16 cellular contexts compared by ENCODE assay signal in genomic region chr3:24730173-24730572, GRCh38.
"Had no signal": no experiment of that assay in that cellular context is flagged by ENCODE, and none has a peak within 500 bp of the region (broad histone marks: within the 10 kb centered on the region; RNA-seq: fewer than 3 reads in every experiment).

No MANE protein-coding gene starts in this region.

- H3K9me3 ChIP-seq: esophagus muscularis mucosa had no signal

- H3K36me3 ChIP-seq: esophagus muscularis mucosa, heart right ventricle had no signal

- H3K4me3 ChIP-seq: coronary artery, esophagus muscularis mucosa, heart right ventricle, skin epidermis had no signal

- H3K27me3 ChIP-seq: esophagus muscularis mucosa, heart right ventricle had no signal

- H3K27ac Mint-ChIP-seq: endodermal cell, mesothelial cell of epicardium, natural killer cell had no signal

- ATAC-seq: heart right ventricle, left lobe of liver, natural killer cell, sciatic nerve had no signal

- H3K27ac ChIP-seq: coronary artery, esophagus muscularis mucosa, heart right ventricle, skin epidermis had no signal

- H3K4me1 ChIP-seq: esophagus muscularis mucosa, heart right ventricle had no signal

- H3K4me3 Mint-ChIP-seq: endodermal cell, mesothelial cell of epicardium, natural killer cell, neural crest cell had no signal

- DNase-seq: effector CD4-positive, alpha-beta T cell; endodermal cell; heart right ventricle; hypothalamus; islet precursor cell; natural killer cell; posterior cingulate gyrus; stimulated activated CD4-positive, alpha-beta T cell treated with anti-CD3 and anti-CD28 coated beads, Interleukin-12 subunit alpha, Interleukin-12 subunit beta, amount 100 ng/mL, for 4 hours; stimulated activated naive CD4-positive, alpha-beta T cell treated with Interleukin-2 at 50 U/mL for 16 hours had no signal

- H3K36me3 Mint-ChIP-seq: natural killer cell had no signal

- H3K9me3 Mint-ChIP-seq: natural killer cell, neural crest cell had no signal

- H3K4me1 Mint-ChIP-seq: natural killer cell, neural crest cell had no signal
